Comparison of ENCODE assay signal across 8 cellular contexts in genomic region chr2:111454404-111454803, GRCh38.
DNase-seq lines count a peak whose midpoint lies in the region; ATAC-seq, FAIRE-seq and TF ChIP-seq lines count a peak whose summit lies in the region.
"Not testable (repeated sequence)": the region's sequence is repeated elsewhere in the genome, so short reads cannot be mapped to it uniquely, and the experiment has no call there.

No MANE protein-coding gene starts in this region.

- H3K27me3 ChIP-seq in adrenal gland; mesenchymal stem cell (ENCODE audit: control insufficient read depth in 1 of 2, insufficient read depth in 1 of 2, low read length in 2 of 2); testis: not testable (repeated sequence)

- H3K14ac ChIP-seq in mesenchymal stem cell (ENCODE audit: low read length in 2 of 2), result not testable (repeated sequence)

- 33 to 63% methylated on average over 1 of the region's 1 CpG; no CpG with 5 or more reads in 2 of the 4 donors for WGBS in adrenal gland, 4 donors
- WGBS in mesenchymal stem cell, result no CpG with 5 or more reads among the region's 1 CpG
- WGBS in testis, 2 donors, result 42% methylated on average over 1 of the region's 1 CpG; no CpG with 5 or more reads in 1 of the 2 donors

- not testable (repeated sequence) for H3K9me3 ChIP-seq in adrenal gland (replicated peaks in 1 of 3); mesenchymal stem cell (ENCODE audit: control insufficient read depth, low read length); testis

- peak; percentile 78 for ATAC-seq in GM21526 (IDR thresholded peaks at IDR 0.05; ENCODE audit: low FRiP score, unreplicated experiment)
- ATAC-seq in HG03135 (IDR thresholded peaks at IDR 0.05; ENCODE audit: unreplicated experiment), result peak; percentile 82

- not testable (repeated sequence) for H3K18ac ChIP-seq in mesenchymal stem cell (ENCODE audit: low read depth in 1 of 2, low read length in 2 of 2)

- not testable (repeated sequence) for H3K9ac ChIP-seq in mesenchymal stem cell (ENCODE audit: low read length)

- H3K36me3 ChIP-seq in adrenal gland (replicated peaks in 1 of 2); mesenchymal stem cell (ENCODE audit: control insufficient read depth in 1 of 2, insufficient read depth in 2 of 2, low read depth in 1 of 2, low read length in 2 of 2); testis (ENCODE audit: low read depth, missing control alignments): not testable (repeated sequence)

- not testable (repeated sequence) for H3K4me2 ChIP-seq in mesenchymal stem cell (ENCODE audit: low read length, poor library complexity, severe bottlenecking)

- not testable (repeated sequence) for H3K4me3 ChIP-seq in adrenal gland; fibroblast of the aortic adventitia (ENCODE audit: low read depth, low read length); mesenchymal stem cell (ENCODE audit: insufficient read depth in 1 of 2, low read depth in 1 of 2, low read length in 2 of 2); testis

- H2BK5ac ChIP-seq in mesenchymal stem cell (ENCODE audit: low read depth, low read length, poor library complexity, severe bottlenecking), result not testable (repeated sequence)

- H3K23ac ChIP-seq in mesenchymal stem cell (ENCODE audit: low read length in 2 of 2), result not testable (repeated sequence)

- not testable (repeated sequence) for H4K8ac ChIP-seq in mesenchymal stem cell (ENCODE audit: low read length)

- not testable (repeated sequence) for H2BK15ac ChIP-seq in mesenchymal stem cell (ENCODE audit: low read depth, poor library complexity, severe bottlenecking)

- H4K91ac ChIP-seq in mesenchymal stem cell (ENCODE audit: low read length), result not testable (repeated sequence)

- H2AFZ ChIP-seq in mesenchymal stem cell (ENCODE audit: low read depth, low read length), result not testable (repeated sequence)

- DNase-seq in GM10266 (ENCODE audit: extremely low spot score); RCC 7860 (ENCODE audit: low spot score): not testable (repeated sequence)
- peak in 5 of 7 donors; percentile 29 to 62 (median 44) for DNase-seq in adrenal gland
- DNase-seq in fibroblast of the aortic adventitia (ENCODE audit: low read depth), result peak; percentile 75
- peak; percentile 74 for DNase-seq in mesenchymal stem cell
- DNase-seq in testis, result peak; percentile 42

- not testable (repeated sequence) for H2AK5ac ChIP-seq in mesenchymal stem cell (ENCODE audit: low read length, severe bottlenecking)

- intact Hi-C loops in adrenal gland (cut with DNase I); testis (cut with DNase I; ENCODE audit: low total_unique reads): not testable (repeated sequence)

- TF ChIP-seq CTCF in GM10266 (IDR thresholded peaks at IDR 0.05; ENCODE audit: control insufficient read depth, insufficient read depth, low read depth, missing control alignments), result peak; percentile 24
- not testable (repeated sequence) for TF ChIP-seq CTCF in adrenal gland (IDR thresholded peaks at IDR 0.05); fibroblast of the aortic adventitia (IDR thresholded peaks at IDR 0.05; ENCODE audit: insufficient read depth, low read length); testis (IDR thresholded peaks at IDR 0.05)

- not testable (repeated sequence) for H3K27ac ChIP-seq in adrenal gland; mesenchymal stem cell (ENCODE audit: low read length, poor library complexity, severe bottlenecking); testis

- not testable (repeated sequence) for H3K79me1 ChIP-seq in mesenchymal stem cell (replicated peaks; ENCODE audit: low read length, poor library complexity, severe bottlenecking)

- H3K4me1 ChIP-seq in adrenal gland (replicated peaks in 1 of 2); mesenchymal stem cell (ENCODE audit: control insufficient read depth, insufficient read depth, low read depth, low read length); testis: not testable (repeated sequence)

- H3K4ac ChIP-seq in mesenchymal stem cell (ENCODE audit: low read depth in 1 of 2, low read length in 2 of 2), result not testable (repeated sequence)

- peak; percentile 58 for FAIRE-seq in RCC 7860 (lab: Jason Lieb, UNC)

- H2BK120ac ChIP-seq in mesenchymal stem cell (ENCODE audit: low read depth, low read length), result not testable (repeated sequence)

- not testable (repeated sequence) for H2BK12ac ChIP-seq in mesenchymal stem cell (ENCODE audit: low read length in 2 of 2)

- TF ChIP-seq POLR2A in adrenal gland (IDR thresholded peaks at IDR 0.05); testis (IDR thresholded peaks at IDR 0.05): not testable (repeated sequence)
